ENCODE assay signal across 8 cellular contexts in the genomic region with DNA sequence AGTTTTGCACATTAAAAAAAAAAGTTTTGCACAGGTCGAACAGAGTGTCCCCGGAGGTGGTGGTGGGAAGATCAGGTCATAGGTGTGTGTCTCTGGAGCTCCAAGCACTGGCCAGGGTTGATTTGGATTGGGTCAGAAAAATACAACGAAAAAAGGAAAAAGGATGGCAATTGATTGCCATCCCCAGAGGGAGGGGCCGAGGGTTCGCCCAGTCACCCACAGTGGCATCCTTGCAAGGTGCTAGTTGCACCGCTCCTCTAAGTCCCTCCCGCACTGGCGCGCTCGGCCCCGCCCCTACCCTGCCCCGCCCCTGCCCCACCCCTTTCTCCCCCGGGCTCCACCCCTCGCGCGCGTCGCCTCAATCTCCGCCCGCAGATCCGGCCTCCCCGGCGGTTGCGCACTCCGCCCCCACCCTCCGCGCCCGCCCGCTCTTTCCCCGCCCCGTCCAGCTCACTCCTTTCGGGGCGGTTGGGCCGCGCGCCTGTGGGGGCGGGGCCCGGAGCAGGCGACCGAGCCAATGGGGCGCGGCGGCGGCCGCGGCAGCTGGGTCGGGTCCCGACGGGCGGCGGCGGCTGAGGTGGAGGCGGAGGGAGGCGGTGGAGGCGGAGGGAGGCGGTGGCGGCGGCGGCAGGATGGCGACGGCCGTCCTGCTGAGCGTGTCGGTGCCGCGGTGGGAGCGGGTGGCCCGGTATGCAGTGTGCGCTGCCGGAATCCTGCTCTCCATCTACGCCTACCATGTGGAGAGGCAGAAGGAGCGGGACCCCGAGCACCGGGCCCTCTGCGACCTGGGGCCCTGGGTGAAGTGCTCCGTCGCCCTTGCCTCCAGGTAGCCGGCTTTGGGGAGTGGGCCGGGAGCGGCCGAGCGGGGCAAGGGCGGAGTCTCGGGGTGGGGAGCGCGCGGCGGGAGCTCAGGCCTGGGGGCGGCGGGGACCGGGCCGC. TPM values are rescaled to one million over a fixed set of nuclear protein-coding genes. Genes with fewer than 3 reads are reported as not detected.
DNase-seq lines count a peak whose midpoint lies in the region; ATAC-seq and TF ChIP-seq lines count a peak whose summit lies in the region.

No MANE protein-coding gene starts in this region.

- TF ChIP-seq CTCF in C4-2B (conservative IDR thresholded peaks at IDR 0.05) = no peak; the same call in 1 of the 2 replicates
- TF ChIP-seq CTCF in liver (IDR thresholded peaks at IDR 0.05; ENCODE audit: low read depth, low read length, missing input control) = no peak

- peak overlapping the region; percentile 82 for H3K4me3 Mint-ChIP-seq in activated CD4-positive, alpha-beta T cell treated with anti-CD3 and anti-CD28 coated beads, Interleukin-2, amount 10 ng/mL, durations not matched to agents 24 days and 14 days

- peak overlapping the region; percentile 76 for H3K27ac ChIP-seq in C4-2B
- peak overlapping the region in 1 of 2 donors; percentile 63 for H3K27ac ChIP-seq in liver (ENCODE audit: low read depth in 1 of 2, low read length in 2 of 2)

- peak overlapping the region in 2 of 3 donors; percentile 68 to 88 for H3K4me3 ChIP-seq in liver (ENCODE audit: low read depth in 1 of 3, low read length in 3 of 3)

- no peaks in the 10 kb centered on the region for H3K27me3 ChIP-seq in liver (ENCODE audit: control insufficient read depth in 4 of 4, insufficient read depth in 4 of 4, low read length in 3 of 4)

- peaks cover 11% of the 10 kb centered on the region for H3K4me1 Mint-ChIP-seq in activated CD4-positive, alpha-beta T cell treated with anti-CD3 and anti-CD28 coated beads, Interleukin-2, amount 10 ng/mL, durations not matched to agents 24 days and 14 days

- H3K9me3 ChIP-seq in liver (ENCODE audit: control insufficient read depth in 4 of 4, low read length in 3 of 4) = no peaks in the 10 kb centered on the region

- ATAC-seq in GM19328 (IDR thresholded peaks at IDR 0.05; ENCODE audit: unreplicated experiment) (peak; percentile 91), HG03460 (IDR thresholded peaks at IDR 0.05; ENCODE audit: unreplicated experiment) (peak; percentile 85)

- TF ChIP-seq RAD21 in liver (IDR thresholded peaks at IDR 0.05) = no peak

- H3K27ac Mint-ChIP-seq in activated CD4-positive, alpha-beta T cell treated with anti-CD3 and anti-CD28 coated beads, Interleukin-2, amount 10 ng/mL, durations not matched to agents 24 days and 14 days = peak overlapping the region; percentile 86

- no peak overlapping the region for H3K9ac ChIP-seq in liver (ENCODE audit: low read depth in 1 of 2, low read length in 2 of 2)

- intact Hi-C loops in activated CD4-positive, alpha-beta T cell treated with anti-CD3 and anti-CD28 coated beads, Interleukin-2, amount 10 ng/mL, durations not matched to agents 24 days and 14 days (cut with micrococcal nuclease) = loop anchor here (1.0 to 5.0 kb wide), 6 partner anchors 32 to 475 kb away; partner anchors contain the start of genes ERV3-1, ZNF107, ZNF273 and ZNF680

- no peaks in the 10 kb centered on the region for H3K36me3 ChIP-seq in liver (ENCODE audit: control insufficient read depth in 4 of 4, insufficient read depth in 3 of 4, low read depth in 1 of 4, low read length in 3 of 4)

- 2% methylated on average over 92 of the region's 92 CpGs for WGBS in liver

- no peaks in the 10 kb centered on the region for H3K27me3 Mint-ChIP-seq in activated CD4-positive, alpha-beta T cell treated with anti-CD3 and anti-CD28 coated beads, Interleukin-2, amount 10 ng/mL, durations not matched to agents 24 days and 14 days

- DNase-seq in NCI-H524 treated with DMSO at 0.1 percent for 48 hours (lab: John Stamatoyannopoulos, UW) = peak; percentile 42
- DNase-seq in activated CD4-positive, alpha-beta T cell treated with anti-CD3 and anti-CD28 coated beads, Interleukin-2, amount 10 ng/mL, durations not matched to agents 24 days and 14 days = peak; percentile 96
- peak; percentile 58 for DNase-seq in cortex of kidney (lab: John Stamatoyannopoulos, UW)
- peak; percentile 90 for DNase-seq in stimulated activated CD4-positive, alpha-beta T cell treated with anti-CD3 and anti-CD28 coated beads, Interleukin-4, amount 100 ng/mL, for 24 hours

- peaks cover 3% of the 10 kb centered on the region for H3K9me3 Mint-ChIP-seq in activated CD4-positive, alpha-beta T cell treated with anti-CD3 and anti-CD28 coated beads, Interleukin-2, amount 10 ng/mL, durations not matched to agents 24 days and 14 days

- peaks cover 5% of the 10 kb centered on the region for H3K36me3 Mint-ChIP-seq in activated CD4-positive, alpha-beta T cell treated with anti-CD3 and anti-CD28 coated beads, Interleukin-2, amount 10 ng/mL, durations not matched to agents 24 days and 14 days (ENCODE audit: low read depth)

- peaks cover 0 to 3% (median 0%) of the 10 kb centered on the region in 4 donors for H3K4me1 ChIP-seq in liver (ENCODE audit: control insufficient read depth in 4 of 4, insufficient read depth in 4 of 4, low read length in 3 of 4)

TF ChIP-seq in liver, 16 proteins besides CTCF, POLR2A, EP300 and RAD21:
- TF ChIP-seq SP1 (IDR thresholded peaks at IDR 0.05) = peak; percentile 11
- no peak for TF ChIP-seq RXRA (IDR thresholded peaks at IDR 0.05)

RNA-seq across cellular contexts. Expression of gene ERV3-1, which starts 31.5 kb away (rescaled TPM):
- 7.4 and 9.5 TPM in 2 replicates for total RNA-seq in activated CD4-positive, alpha-beta T cell treated with anti-CD3 and anti-CD28 coated beads, Interleukin-2, amount 10 ng/mL, durations not matched to agents 24 days and 14 days
- 1 to 10 TPM; 3.8 to 6.5 TPM for total RNA-seq in liver
- 1 to 10 TPM; 1.7 to 5.4 TPM for polyA plus RNA-seq in liver

RNA-seq across cellular contexts. Expression of gene ZNF117, which starts 47.2 kb away (rescaled TPM):
- total RNA-seq in activated CD4-positive, alpha-beta T cell treated with anti-CD3 and anti-CD28 coated beads, Interleukin-2, amount 10 ng/mL, durations not matched to agents 24 days and 14 days = 2.4 and 3.6 TPM in 2 replicates
- 1 to 10 TPM; 4.1 to 4.3 TPM for total RNA-seq in liver
- polyA plus RNA-seq in liver = under 1 TPM; 0.69 to 0.92 TPM

Comparison
In these comparisons a context has a peak if more than half of its experiments do, and no peak if none do; other contexts are left out.
1. DNase-seq: peak in every context shown above with its lines; median percentile 96 in activated CD4-positive, alpha-beta T cell treated with anti-CD3 and anti-CD28 coated beads, Interleukin-2, amount 10 ng/mL, durations not matched to agents 24 days and 14 days; 90 in stimulated activated CD4-positive, alpha-beta T cell treated with anti-CD3 and anti-CD28 coated beads, Interleukin-4, amount 100 ng/mL, for 24 hours; 58 in cortex of kidney; 42 in NCI-H524 treated with DMSO at 0.1 percent for 48 hours.